In the genomic region with DNA sequence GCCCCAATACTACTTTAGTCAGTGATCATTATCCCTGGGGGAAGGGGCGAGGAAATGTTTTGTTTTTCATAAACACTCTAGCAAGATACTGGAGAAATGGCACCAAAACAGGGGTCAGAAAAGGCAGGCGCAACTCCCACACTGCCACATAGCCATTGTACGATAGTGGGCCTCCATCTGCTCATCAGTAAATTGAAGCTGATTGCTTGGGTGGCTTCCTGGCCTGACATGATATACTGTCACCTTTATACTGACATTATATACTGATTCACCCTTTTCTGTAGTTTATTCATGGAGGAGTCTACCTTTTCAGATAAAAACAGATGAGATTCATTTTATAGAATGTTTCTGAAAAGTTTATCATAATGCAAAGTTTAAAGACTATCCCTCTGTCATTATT, we compare ENCODE assay signal across 2 cellular contexts.
TF ChIP-seq lines count a peak whose summit lies in the region.

No MANE protein-coding gene starts in this region.

TF ChIP-seq in HEK293T, 16 proteins besides CTCF, POLR2A, EP300 and RAD21:
- TF ChIP-seq FOXM1 (IDR thresholded peaks at IDR 0.05; ENCODE audit: borderline replicate concordance): no peak
- TF ChIP-seq, protein P1, sequence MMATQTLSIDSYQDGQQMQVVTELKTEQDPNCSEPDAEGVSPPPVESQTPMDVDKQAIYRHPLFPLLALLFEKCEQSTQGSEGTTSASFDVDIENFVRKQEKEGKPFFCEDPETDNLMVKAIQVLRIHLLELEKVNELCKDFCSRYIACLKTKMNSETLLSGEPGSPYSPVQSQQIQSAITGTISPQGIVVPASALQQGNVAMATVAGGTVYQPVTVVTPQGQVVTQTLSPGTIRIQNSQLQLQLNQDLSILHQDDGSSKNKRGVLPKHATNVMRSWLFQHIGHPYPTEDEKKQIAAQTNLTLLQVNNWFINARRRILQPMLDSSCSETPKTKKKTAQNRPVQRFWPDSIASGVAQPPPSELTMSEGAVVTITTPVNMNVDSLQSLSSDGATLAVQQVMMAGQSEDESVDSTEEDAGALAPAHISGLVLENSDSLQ (IDR thresholded peaks at IDR 0.05): peak; percentile 20; the same call in 1 of the 2 replicates

TF ChIP-seq in K562, 482 proteins besides CTCF, POLR2A, EP300 and RAD21 (continues in another document):
- TF ChIP-seq, protein P2, sequence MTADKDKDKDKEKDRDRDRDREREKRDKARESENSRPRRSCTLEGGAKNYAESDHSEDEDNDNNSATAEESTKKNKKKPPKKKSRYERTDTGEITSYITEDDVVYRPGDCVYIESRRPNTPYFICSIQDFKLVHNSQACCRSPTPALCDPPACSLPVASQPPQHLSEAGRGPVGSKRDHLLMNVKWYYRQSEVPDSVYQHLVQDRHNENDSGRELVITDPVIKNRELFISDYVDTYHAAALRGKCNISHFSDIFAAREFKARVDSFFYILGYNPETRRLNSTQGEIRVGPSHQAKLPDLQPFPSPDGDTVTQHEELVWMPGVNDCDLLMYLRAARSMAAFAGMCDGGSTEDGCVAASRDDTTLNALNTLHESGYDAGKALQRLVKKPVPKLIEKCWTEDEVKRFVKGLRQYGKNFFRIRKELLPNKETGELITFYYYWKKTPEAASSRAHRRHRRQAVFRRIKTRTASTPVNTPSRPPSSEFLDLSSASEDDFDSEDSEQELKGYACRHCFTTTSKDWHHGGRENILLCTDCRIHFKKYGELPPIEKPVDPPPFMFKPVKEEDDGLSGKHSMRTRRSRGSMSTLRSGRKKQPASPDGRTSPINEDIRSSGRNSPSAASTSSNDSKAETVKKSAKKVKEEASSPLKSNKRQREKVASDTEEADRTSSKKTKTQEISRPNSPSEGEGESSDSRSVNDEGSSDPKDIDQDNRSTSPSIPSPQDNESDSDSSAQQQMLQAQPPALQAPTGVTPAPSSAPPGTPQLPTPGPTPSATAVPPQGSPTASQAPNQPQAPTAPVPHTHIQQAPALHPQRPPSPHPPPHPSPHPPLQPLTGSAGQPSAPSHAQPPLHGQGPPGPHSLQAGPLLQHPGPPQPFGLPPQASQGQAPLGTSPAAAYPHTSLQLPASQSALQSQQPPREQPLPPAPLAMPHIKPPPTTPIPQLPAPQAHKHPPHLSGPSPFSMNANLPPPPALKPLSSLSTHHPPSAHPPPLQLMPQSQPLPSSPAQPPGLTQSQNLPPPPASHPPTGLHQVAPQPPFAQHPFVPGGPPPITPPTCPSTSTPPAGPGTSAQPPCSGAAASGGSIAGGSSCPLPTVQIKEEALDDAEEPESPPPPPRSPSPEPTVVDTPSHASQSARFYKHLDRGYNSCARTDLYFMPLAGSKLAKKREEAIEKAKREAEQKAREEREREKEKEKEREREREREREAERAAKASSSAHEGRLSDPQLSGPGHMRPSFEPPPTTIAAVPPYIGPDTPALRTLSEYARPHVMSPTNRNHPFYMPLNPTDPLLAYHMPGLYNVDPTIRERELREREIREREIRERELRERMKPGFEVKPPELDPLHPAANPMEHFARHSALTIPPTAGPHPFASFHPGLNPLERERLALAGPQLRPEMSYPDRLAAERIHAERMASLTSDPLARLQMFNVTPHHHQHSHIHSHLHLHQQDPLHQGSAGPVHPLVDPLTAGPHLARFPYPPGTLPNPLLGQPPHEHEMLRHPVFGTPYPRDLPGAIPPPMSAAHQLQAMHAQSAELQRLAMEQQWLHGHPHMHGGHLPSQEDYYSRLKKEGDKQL (CRISPR knock-in tag; IDR thresholded peaks at IDR 0.05; ENCODE audit: borderline replicate concordance): no peak
- TF ChIP-seq XRCC5 (IDR thresholded peaks at IDR 0.05; ENCODE audit: low read depth, low read length) (no peak), KLF16 (IDR thresholded peaks at IDR 0.05) (peak; percentile 63; the same call in 1 of the 2 replicates), STAT5A (IDR thresholded peaks at IDR 0.05; ENCODE audit: borderline replicate concordance, low read length) (0 out of 2 replicates have a peak, but pooled peaks have one; percentile 15), YY1 (IDR thresholded peaks at IDR 0.05; ENCODE audit: borderline replicate concordance in 1 of 3, control insufficient read depth in 1 of 3, extremely low read depth in 1 of 3, insufficient read depth in 3 of 3, insufficient read length in 1 of 3, insufficient replicate concordance in 2 of 3, low read depth in 1 of 3, low read length in 2 of 3) (peak in 1 of 3 experiments; percentile 14), PML (IDR thresholded peaks at IDR 0.05; ENCODE audit: low read length) (0 out of 2 replicates have a peak, but pooled peaks have one; percentile 36), CBFA2T3 (IDR thresholded peaks at IDR 0.05) (peak; percentile 85), SMARCA5 (IDR thresholded peaks at IDR 0.05) (no peak), NFIC (IDR thresholded peaks at IDR 0.05) (peak; percentile 16; the same call in 1 of the 2 replicates), ATF1 (CRISPR knock-in tag; IDR thresholded peaks at IDR 0.05) (no peak), ATF1 (tag; IDR thresholded peaks at IDR 0.05) (no peak), TCF3 (CRISPR knock-in tag; IDR thresholded peaks at IDR 0.05) (peak; percentile 68), GTF2A2 (tag; IDR thresholded peaks at IDR 0.05) (no peak), MAFK (IDR thresholded peaks at IDR 0.05; ENCODE audit: low read length) (no peak), ZNF41 (CRISPR knock-in tag; conservative IDR thresholded peaks at IDR 0.05) (no peak), TAL1 (IDR thresholded peaks at IDR 0.05) (peak; percentile 53; the same call in 1 of the 2 replicates), CBFA2T2 (conservative IDR thresholded peaks at IDR 0.05) (peak; percentile 75), TEAD4 (IDR thresholded peaks at IDR 0.05; ENCODE audit: low read length) (peak; percentile 77), TEAD4 (CRISPR knock-in tag; IDR thresholded peaks at IDR 0.05; ENCODE audit: borderline replicate concordance) (no peak), CREM (IDR thresholded peaks at IDR 0.05; ENCODE audit: low read depth) (0 out of 2 replicates have a peak, but pooled peaks have one; percentile 24), RCOR1 (IDR thresholded peaks at IDR 0.05; ENCODE audit: borderline replicate concordance in 1 of 2, low read depth in 2 of 2, low read length in 2 of 2) (peak in 1 of 2 experiments; percentile 25; a peak in 1 of 4 replicates), DPF2 (IDR thresholded peaks at IDR 0.05) (peak; percentile 36), MECOM (CRISPR knock-in tag; IDR thresholded peaks at IDR 0.05) (peak; percentile 16; the same call in 1 of the 2 replicates), KDM1A (IDR thresholded peaks at IDR 0.05) (peak; percentile 50 to 65; a peak in 3 of 4 replicates), GABPB2 (CRISPR knock-in tag; conservative IDR thresholded peaks at IDR 0.05) (no peak), HDAC2 (IDR thresholded peaks at IDR 0.05) (no peak), MEIS2 (IDR thresholded peaks at IDR 0.05; ENCODE audit: partially characterized antibody) (peak; percentile 94), KAT7 (CRISPR knock-in tag; IDR thresholded peaks at IDR 0.05; ENCODE audit: borderline replicate concordance) (no peak), ZKSCAN3 (CRISPR knock-in tag; IDR thresholded peaks at IDR 0.05) (no peak)
- TF ChIP-seq, protein P3, sequence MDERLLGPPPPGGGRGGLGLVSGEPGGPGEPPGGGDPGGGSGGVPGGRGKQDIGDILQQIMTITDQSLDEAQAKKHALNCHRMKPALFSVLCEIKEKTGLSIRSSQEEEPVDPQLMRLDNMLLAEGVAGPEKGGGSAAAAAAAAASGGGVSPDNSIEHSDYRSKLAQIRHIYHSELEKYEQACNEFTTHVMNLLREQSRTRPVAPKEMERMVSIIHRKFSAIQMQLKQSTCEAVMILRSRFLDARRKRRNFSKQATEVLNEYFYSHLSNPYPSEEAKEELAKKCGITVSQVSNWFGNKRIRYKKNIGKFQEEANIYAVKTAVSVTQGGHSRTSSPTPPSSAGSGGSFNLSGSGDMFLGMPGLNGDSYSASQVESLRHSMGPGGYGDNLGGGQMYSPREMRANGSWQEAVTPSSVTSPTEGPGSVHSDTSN (CRISPR knock-in tag; IDR thresholded peaks at IDR 0.05; ENCODE audit: low read depth): no peak
- TF ChIP-seq, protein P3 (tag; conservative IDR thresholded peaks at IDR 0.05; ENCODE audit: low read depth): peak; percentile 75
- TF ChIP-seq, protein P1 (IDR thresholded peaks at IDR 0.05): peak; percentile 77
- TF ChIP-seq, protein P4, sequence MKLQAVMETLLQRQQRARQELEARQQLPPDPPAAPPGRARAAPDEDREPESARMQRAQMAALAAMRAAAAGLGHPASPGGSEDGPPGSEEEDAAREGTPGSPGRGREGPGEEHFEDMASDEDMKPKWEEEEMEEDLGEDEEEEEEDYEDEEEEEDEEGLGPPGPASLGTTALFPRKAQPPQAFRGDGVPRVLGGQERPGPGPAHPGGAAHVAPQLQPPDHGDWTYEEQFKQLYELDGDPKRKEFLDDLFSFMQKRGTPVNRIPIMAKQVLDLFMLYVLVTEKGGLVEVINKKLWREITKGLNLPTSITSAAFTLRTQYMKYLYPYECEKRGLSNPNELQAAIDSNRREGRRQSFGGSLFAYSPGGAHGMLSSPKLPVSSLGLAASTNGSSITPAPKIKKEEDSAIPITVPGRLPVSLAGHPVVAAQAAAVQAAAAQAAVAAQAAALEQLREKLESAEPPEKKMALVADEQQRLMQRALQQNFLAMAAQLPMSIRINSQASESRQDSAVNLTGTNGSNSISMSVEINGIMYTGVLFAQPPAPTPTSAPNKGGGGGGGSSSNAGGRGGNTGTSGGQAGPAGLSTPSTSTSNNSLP (IDR thresholded peaks at IDR 0.05; ENCODE audit: borderline replicate concordance, low read depth, low read length): peak; percentile 46; the same call in 1 of the 2 replicates
- TF ChIP-seq, protein P5, sequence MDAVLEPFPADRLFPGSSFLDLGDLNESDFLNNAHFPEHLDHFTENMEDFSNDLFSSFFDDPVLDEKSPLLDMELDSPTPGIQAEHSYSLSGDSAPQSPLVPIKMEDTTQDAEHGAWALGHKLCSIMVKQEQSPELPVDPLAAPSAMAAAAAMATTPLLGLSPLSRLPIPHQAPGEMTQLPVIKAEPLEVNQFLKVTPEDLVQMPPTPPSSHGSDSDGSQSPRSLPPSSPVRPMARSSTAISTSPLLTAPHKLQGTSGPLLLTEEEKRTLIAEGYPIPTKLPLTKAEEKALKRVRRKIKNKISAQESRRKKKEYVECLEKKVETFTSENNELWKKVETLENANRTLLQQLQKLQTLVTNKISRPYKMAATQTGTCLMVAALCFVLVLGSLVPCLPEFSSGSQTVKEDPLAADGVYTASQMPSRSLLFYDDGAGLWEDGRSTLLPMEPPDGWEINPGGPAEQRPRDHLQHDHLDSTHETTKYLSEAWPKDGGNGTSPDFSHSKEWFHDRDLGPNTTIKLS (IDR thresholded peaks at IDR 0.05; ENCODE audit: borderline replicate concordance, low read depth): peak; percentile 40; the same call in 1 of the 2 replicates
- TF ChIP-seq, protein P6, sequence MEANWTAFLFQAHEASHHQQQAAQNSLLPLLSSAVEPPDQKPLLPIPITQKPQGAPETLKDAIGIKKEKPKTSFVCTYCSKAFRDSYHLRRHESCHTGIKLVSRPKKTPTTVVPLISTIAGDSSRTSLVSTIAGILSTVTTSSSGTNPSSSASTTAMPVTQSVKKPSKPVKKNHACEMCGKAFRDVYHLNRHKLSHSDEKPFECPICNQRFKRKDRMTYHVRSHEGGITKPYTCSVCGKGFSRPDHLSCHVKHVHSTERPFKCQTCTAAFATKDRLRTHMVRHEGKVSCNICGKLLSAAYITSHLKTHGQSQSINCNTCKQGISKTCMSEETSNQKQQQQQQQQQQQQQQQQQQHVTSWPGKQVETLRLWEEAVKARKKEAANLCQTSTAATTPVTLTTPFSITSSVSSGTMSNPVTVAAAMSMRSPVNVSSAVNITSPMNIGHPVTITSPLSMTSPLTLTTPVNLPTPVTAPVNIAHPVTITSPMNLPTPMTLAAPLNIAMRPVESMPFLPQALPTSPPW (CRISPR knock-in tag; IDR thresholded peaks at IDR 0.05): peak; percentile 17; the same call in 1 of the 2 replicates
- TF ChIP-seq, protein P7, sequence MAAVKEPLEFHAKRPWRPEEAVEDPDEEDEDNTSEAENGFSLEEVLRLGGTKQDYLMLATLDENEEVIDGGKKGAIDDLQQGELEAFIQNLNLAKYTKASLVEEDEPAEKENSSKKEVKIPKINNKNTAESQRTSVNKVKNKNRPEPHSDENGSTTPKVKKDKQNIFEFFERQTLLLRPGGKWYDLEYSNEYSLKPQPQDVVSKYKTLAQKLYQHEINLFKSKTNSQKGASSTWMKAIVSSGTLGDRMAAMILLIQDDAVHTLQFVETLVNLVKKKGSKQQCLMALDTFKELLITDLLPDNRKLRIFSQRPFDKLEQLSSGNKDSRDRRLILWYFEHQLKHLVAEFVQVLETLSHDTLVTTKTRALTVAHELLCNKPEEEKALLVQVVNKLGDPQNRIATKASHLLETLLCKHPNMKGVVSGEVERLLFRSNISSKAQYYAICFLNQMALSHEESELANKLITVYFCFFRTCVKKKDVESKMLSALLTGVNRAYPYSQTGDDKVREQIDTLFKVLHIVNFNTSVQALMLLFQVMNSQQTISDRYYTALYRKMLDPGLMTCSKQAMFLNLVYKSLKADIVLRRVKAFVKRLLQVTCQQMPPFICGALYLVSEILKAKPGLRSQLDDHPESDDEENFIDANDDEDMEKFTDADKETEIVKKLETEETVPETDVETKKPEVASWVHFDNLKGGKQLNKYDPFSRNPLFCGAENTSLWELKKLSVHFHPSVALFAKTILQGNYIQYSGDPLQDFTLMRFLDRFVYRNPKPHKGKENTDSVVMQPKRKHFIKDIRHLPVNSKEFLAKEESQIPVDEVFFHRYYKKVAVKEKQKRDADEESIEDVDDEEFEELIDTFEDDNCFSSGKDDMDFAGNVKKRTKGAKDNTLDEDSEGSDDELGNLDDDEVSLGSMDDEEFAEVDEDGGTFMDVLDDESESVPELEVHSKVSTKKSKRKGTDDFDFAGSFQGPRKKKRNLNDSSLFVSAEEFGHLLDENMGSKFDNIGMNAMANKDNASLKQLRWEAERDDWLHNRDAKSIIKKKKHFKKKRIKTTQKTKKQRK (IDR thresholded peaks at IDR 0.05; ENCODE audit: borderline replicate concordance, low read depth, low read length): no peak
